9 cellular contexts compared by ENCODE assay signal in genomic region chr12:48197967-48198618, GRCh38. TPM values are rescaled to one million over a fixed set of nuclear protein-coding genes. Genes with fewer than 3 reads are reported as not detected.
DNase-seq lines count a peak whose midpoint lies in the region; ATAC-seq, FAIRE-seq and TF ChIP-seq lines count a peak whose summit lies in the region.
"Had no signal": no experiment of that assay in that cellular context is flagged by ENCODE, and none has a peak within 500 bp of the region (broad histone marks: within the 10 kb centered on the region; RNA-seq: fewer than 3 reads in every experiment).

No MANE protein-coding gene starts in this region.

- H3K9me3 ChIP-seq in liver (ENCODE audit: control insufficient read depth in 4 of 4, low read length in 3 of 4) (peaks cover 0 to 5% (median 0%) of the 10 kb centered on the region in 4 donors), HepG2 (ENCODE audit: low read length) (no peaks in the 10 kb centered on the region), duodenal mucosa (ENCODE audit: control insufficient read depth in 1 of 2, low read length in 2 of 2) (no peaks in the 10 kb centered on the region), lower lobe of right lung (no peaks in the 10 kb centered on the region)

- CTCF ChIA-PET in HepG2 (lab: Yijun Ruan, JAX; ENCODE audit: low intra/inter-chr PET ratio, low total read pairs), result no interaction called here

- WGBS in liver, result 2% methylated on average over 38 of the region's 38 CpGs
- WGBS in HepG2 (ENCODE audit: low lambda C conversion rate), result 44% methylated on average over 11 of the region's 38 CpGs

- H3K4me3 ChIP-seq in liver (ENCODE audit: low read depth in 1 of 3, low read length in 3 of 3) (peak overlapping the region; percentile 48 to 78 (median 68)), HepG2 (replicated peaks in 1 of 3; ENCODE audit: insufficient read depth in 1 of 3, low read depth in 2 of 3, low read length in 3 of 3) (no peak overlapping the region), duodenal mucosa (ENCODE audit: low read depth in 1 of 2, low read length in 2 of 2) (peak overlapping the region; percentile 92 to 98), lower lobe of right lung (peak overlapping the region; percentile 71)

- TF ChIP-seq POLR2A in HepG2 (IDR thresholded peaks at IDR 0.05; ENCODE audit: insufficient read depth in 1 of 2, low read depth in 2 of 2, low read length in 2 of 2), result no peak

- DNase-seq in HepG2 (ENCODE audit: low spot score), result no peak
- DNase-seq in NCI-H460 (ENCODE audit: extremely low read depth, low read depth), result peak; percentile 98
- DNase-seq in activated CD4-positive, alpha-beta T cell treated with anti-CD3 and anti-CD28 coated beads, Interleukin-2, amount 50 U/mL, for 48 hours, result peak; percentile 95 to 96
- peak; percentile 99 for DNase-seq in lower lobe of right lung
- peak; percentile 84 to 91 for DNase-seq in stimulated activated CD4-positive, alpha-beta T cell treated with anti-CD3 and anti-CD28 coated beads, Interleukin-4, amount 100 ng/mL, for 48 hours (ENCODE audit: low read depth in 2 of 2)

- no peak for FAIRE-seq in HepG2 (lab: Jason Lieb, UNC)

- H3K27ac ChIP-seq in liver (ENCODE audit: low read depth in 1 of 2, low read length in 2 of 2), result peak overlapping the region; percentile 87 to 93
- H3K27ac ChIP-seq in HepG2 (ENCODE audit: extremely low read length, insufficient read depth, low read length), result no peak overlapping the region
- H3K27ac ChIP-seq in duodenal mucosa (ENCODE audit: low read depth, low read length), result peak overlapping the region; percentile 94
- peak overlapping the region; percentile 100 for H3K27ac ChIP-seq in lower lobe of right lung
- H3K27ac ChIP-seq: C4-2B had no signal

- H3K79me2 ChIP-seq in HepG2 (ENCODE audit: insufficient read depth, low read length), result no peaks in the 10 kb centered on the region

- no peak overlapping the region for H2AFZ ChIP-seq in HepG2 (ENCODE audit: low read length)

- TF ChIP-seq EP300 in HepG2 (IDR thresholded peaks at IDR 0.05; ENCODE audit: low read depth in 2 of 2, low read length in 2 of 2), result no peak
- TF ChIP-seq EP300 in HepG2 (CRISPR knock-in tag; IDR thresholded peaks at IDR 0.05; ENCODE audit: borderline replicate concordance), result no peak

- ATAC-seq in HepG2 (no peak), HG03064 (IDR thresholded peaks at IDR 0.05; ENCODE audit: low read depth, unreplicated experiment) (peak; percentile 99), lower lobe of right lung (peak; percentile 96 to 97)

- no peaks in the 10 kb centered on the region for H3K36me3 ChIP-seq in liver (ENCODE audit: control insufficient read depth in 4 of 4, insufficient read depth in 3 of 4, low read depth in 1 of 4, low read length in 3 of 4)
- no peaks in the 10 kb centered on the region for H3K36me3 ChIP-seq in HepG2 (replicated peaks in 1 of 2; ENCODE audit: control insufficient read depth in 1 of 2, insufficient read depth in 2 of 2, low read length in 2 of 2)
- H3K36me3 ChIP-seq in duodenal mucosa (ENCODE audit: control insufficient read depth in 1 of 2, insufficient read depth in 2 of 2, low read length in 2 of 2), result no peaks in the 10 kb centered on the region
- H3K36me3 ChIP-seq in lower lobe of right lung, result no peaks in the 10 kb centered on the region

- peak in 1 of 2 donors; percentile 26 for TF ChIP-seq RAD21 in liver (IDR thresholded peaks at IDR 0.05)
- no peak for TF ChIP-seq RAD21 in HepG2 (CRISPR knock-in tag; IDR thresholded peaks at IDR 0.05)

- H3K27me3 ChIP-seq in liver (ENCODE audit: control insufficient read depth in 4 of 4, insufficient read depth in 4 of 4, low read length in 3 of 4), result no peaks in the 10 kb centered on the region
- H3K27me3 ChIP-seq in HepG2 (ENCODE audit: control insufficient read depth in 1 of 2, insufficient read depth in 2 of 2, low read length in 2 of 2), result no peaks in the 10 kb centered on the region; a peak in 1 of 5 replicates
- peaks cover 0 to 5% of the 10 kb centered on the region in 2 donors for H3K27me3 ChIP-seq in duodenal mucosa (ENCODE audit: control insufficient read depth in 1 of 2, insufficient read depth in 2 of 2, low read length in 2 of 2)
- H3K27me3 ChIP-seq in lower lobe of right lung (ENCODE audit: low read depth), result no peaks in the 10 kb centered on the region

- no peaks in the 10 kb centered on the region for H4K20me1 ChIP-seq in HepG2 (ENCODE audit: insufficient read depth, low read length)

- TF ChIP-seq CTCF in liver (IDR thresholded peaks at IDR 0.05; ENCODE audit: low read depth, low read length, missing input control) (peak; percentile 2), HepG2 (CRISPR knock-in tag; IDR thresholded peaks at IDR 0.05) (no peak), lower lobe of right lung (IDR thresholded peaks at IDR 0.05) (no peak)

- POLR2A ChIA-PET in HepG2 (lab: Yijun Ruan, JAX), result no interaction called here

- no TSS peak for BruUV-seq in HepG2 (replicated peaks; lab: Mats Ljungman, UMichigan)

- in situ Hi-C loops in HepG2 (cut with HindIII; ENCODE audit: extremely low pct_ligation_motif_present, low pct_unique_long_range_greater_than_20kb), result no loop called here

- H3K4me1 ChIP-seq in liver (ENCODE audit: control insufficient read depth in 4 of 4, insufficient read depth in 4 of 4, low read length in 3 of 4) (peaks cover 0 to 12% (median 3%) of the 10 kb centered on the region in 4 donors), HepG2 (ENCODE audit: insufficient read depth, low read length) (no peaks in the 10 kb centered on the region), duodenal mucosa (ENCODE audit: control insufficient read depth in 1 of 2, insufficient read depth in 2 of 2, low read length in 2 of 2) (peaks cover 3 to 17% of the 10 kb centered on the region in 2 donors), lower lobe of right lung (peaks cover 25% of the 10 kb centered on the region)

- intact Hi-C loops in HepG2 (cut with micrococcal nuclease; ENCODE audit: unreplicated experiment) (no loop called here), lower lobe of right lung (cut with DNase I) (no loop called here)

- H3K9ac ChIP-seq in liver (ENCODE audit: low read depth in 1 of 2, low read length in 2 of 2), result peak overlapping the region; percentile 66 to 77
- no peak overlapping the region for H3K9ac ChIP-seq in HepG2 (ENCODE audit: insufficient read depth, low read depth, low read length)
- peak overlapping the region; percentile 97 to 99 for H3K9ac ChIP-seq in duodenal mucosa (ENCODE audit: low read depth in 1 of 2, low read length in 2 of 2)

- no peak overlapping the region for H3K4me2 ChIP-seq in HepG2 (ENCODE audit: low read depth, low read length)

RNA-seq across cellular contexts. Expression of gene OR10AD1, which starts 5.0 kb away (rescaled TPM):
- not detected for total RNA-seq in liver
- not detected for polyA plus RNA-seq in liver
- total RNA-seq in HepG2 (2016; rRNA removed; fragmentation: Illumina TruSeq; extraction: Trizol), result not detected in 2 replicates
- total RNA-seq in HepG2 (2016; cell fraction: cytosol; rRNA removed; fragmentation: Illumina TruSeq; extraction: Trizol; ENCODE audit: low read depth), result not detected in 2 replicates
- not detected in 2 replicates for total RNA-seq in HepG2 (2016; cell fraction: insoluble cytoplasmic fraction; rRNA removed; fragmentation: Illumina TruSeq; extraction: Trizol)
- not detected in 2 replicates for total RNA-seq in HepG2 (2016; cell fraction: membrane; rRNA removed; fragmentation: Illumina TruSeq; extraction: Trizol)
- not detected in 2 replicates for total RNA-seq in HepG2 (2016; cell fraction: nucleus; rRNA removed; fragmentation: Illumina TruSeq; extraction: Trizol)
- polyA plus RNA-seq in HepG2 (2011; rRNA removed), result not detected in 2 replicates
- not detected in 2 replicates for polyA plus RNA-seq in HepG2 (2011; cell fraction: cytosol; rRNA removed)
- not detected in 2 replicates for polyA plus RNA-seq in HepG2 (2011; cell fraction: nucleus; rRNA removed)
- not detected in 2 replicates for polyA plus RNA-seq in HepG2 (2012)
- polyA plus RNA-seq in HepG2 (2016; cell fraction: cytosol; fragmentation: Illumina TruSeq; extraction: Trizol; ENCODE audit: low read depth), result not detected in 2 replicates
- polyA plus RNA-seq in HepG2 (2016; cell fraction: insoluble cytoplasmic fraction; fragmentation: Illumina TruSeq; extraction: Trizol; ENCODE audit: low read depth), result not detected in 2 replicates
- not detected in 2 replicates for polyA plus RNA-seq in HepG2 (2016; cell fraction: membrane; fragmentation: Illumina TruSeq; extraction: Trizol; ENCODE audit: low read depth)
- not detected in 2 replicates for polyA plus RNA-seq in HepG2 (2016; cell fraction: nucleus; fragmentation: Illumina TruSeq; extraction: Trizol; ENCODE audit: insufficient read depth, low read depth)
- polyA minus RNA-seq in HepG2 (2011; rRNA and poly(A)+ RNA removed; ENCODE audit: low replicate concordance), result not detected in 2 replicates
- not detected in 2 replicates for polyA minus RNA-seq in HepG2 (2011; cell fraction: cytosol; rRNA and poly(A)+ RNA removed)
- not detected in 2 replicates for polyA minus RNA-seq in HepG2 (2011; cell fraction: nucleus; rRNA and poly(A)+ RNA removed)
- not detected in 2 replicates for total RNA-seq in NCI-H460 (2014; rRNA removed; shearing (Covaris generic))
- not detected in 2 replicates for polyA plus RNA-seq in NCI-H460 (2014; cell fraction: nucleus; rRNA removed)
- not detected for total RNA-seq in lower lobe of right lung

RNA-seq across cellular contexts. Expression of gene CCDC184, which starts 14.6 kb away (rescaled TPM):
- under 1 TPM in 1 of 2 donors, not detected in 1; 0.08 TPM for total RNA-seq in liver
- polyA plus RNA-seq in liver, result under 1 TPM; 0.07 to 0.13 TPM
- not detected in 2 replicates for total RNA-seq in HepG2 (2016; rRNA removed; fragmentation: Illumina TruSeq; extraction: Trizol)
- not detected in 2 replicates for total RNA-seq in HepG2 (2016; cell fraction: cytosol; rRNA removed; fragmentation: Illumina TruSeq; extraction: Trizol; ENCODE audit: low read depth)
- total RNA-seq in HepG2 (2016; cell fraction: insoluble cytoplasmic fraction; rRNA removed; fragmentation: Illumina TruSeq; extraction: Trizol), result not detected in 2 replicates
- not detected in 2 replicates for total RNA-seq in HepG2 (2016; cell fraction: membrane; rRNA removed; fragmentation: Illumina TruSeq; extraction: Trizol)
- not detected in 2 replicates for total RNA-seq in HepG2 (2016; cell fraction: nucleus; rRNA removed; fragmentation: Illumina TruSeq; extraction: Trizol)
- polyA plus RNA-seq in HepG2 (2011; rRNA removed), result not detected in 2 replicates
- not detected in 2 replicates for polyA plus RNA-seq in HepG2 (2011; cell fraction: cytosol; rRNA removed)
- polyA plus RNA-seq in HepG2 (2011; cell fraction: nucleus; rRNA removed), result not detected in 2 replicates
- polyA plus RNA-seq in HepG2 (2012), result not detected in 2 replicates
- polyA plus RNA-seq in HepG2 (2016; cell fraction: cytosol; fragmentation: Illumina TruSeq; extraction: Trizol; ENCODE audit: low read depth), result not detected in 2 replicates
- not detected in 2 replicates for polyA plus RNA-seq in HepG2 (2016; cell fraction: insoluble cytoplasmic fraction; fragmentation: Illumina TruSeq; extraction: Trizol; ENCODE audit: low read depth)
- polyA plus RNA-seq in HepG2 (2016; cell fraction: membrane; fragmentation: Illumina TruSeq; extraction: Trizol; ENCODE audit: low read depth), result not detected in 2 replicates
- not detected in 2 replicates for polyA plus RNA-seq in HepG2 (2016; cell fraction: nucleus; fragmentation: Illumina TruSeq; extraction: Trizol; ENCODE audit: insufficient read depth, low read depth)
- polyA minus RNA-seq in HepG2 (2011; rRNA and poly(A)+ RNA removed; ENCODE audit: low replicate concordance), result not detected in 2 replicates
- polyA minus RNA-seq in HepG2 (2011; cell fraction: cytosol; rRNA and poly(A)+ RNA removed), result not detected in 2 replicates
- polyA minus RNA-seq in HepG2 (2011; cell fraction: nucleus; rRNA and poly(A)+ RNA removed), result not detected in 2 replicates
- 0.45 and 1.1 TPM in 2 replicates for total RNA-seq in NCI-H460 (2014; rRNA removed; shearing (Covaris generic))
- not detected in 2 replicates for polyA plus RNA-seq in NCI-H460 (2014; cell fraction: nucleus; rRNA removed)
- total RNA-seq in lower lobe of right lung, result 1.0 TPM

RNA-seq across cellular contexts. Expression of gene ASB8, which starts 40.8 kb away (rescaled TPM):
- total RNA-seq in liver (10 to 100 TPM; 17.0 to 17.7 TPM), HepG2 (2016; rRNA removed; fragmentation: Illumina TruSeq; extraction: Trizol) (15.5 and 17.5 TPM in 2 replicates), lower lobe of right lung (40.9 TPM)
- polyA plus RNA-seq in liver (10 to 100 TPM; 18.6 to 23.5 TPM), HepG2 (2011; rRNA removed) (14.0 and 14.9 TPM in 2 replicates)
- total RNA-seq in HepG2 (2016; cell fraction: cytosol; rRNA removed; fragmentation: Illumina TruSeq; extraction: Trizol; ENCODE audit: low read depth), result 3.7 and 4.4 TPM in 2 replicates
- total RNA-seq in HepG2 (2016; cell fraction: insoluble cytoplasmic fraction; rRNA removed; fragmentation: Illumina TruSeq; extraction: Trizol), result 14.4 and 19.5 TPM in 2 replicates
- total RNA-seq in HepG2 (2016; cell fraction: membrane; rRNA removed; fragmentation: Illumina TruSeq; extraction: Trizol), result 12.2 and 12.3 TPM in 2 replicates
- total RNA-seq in HepG2 (2016; cell fraction: nucleus; rRNA removed; fragmentation: Illumina TruSeq; extraction: Trizol), result 8.2 and 9.7 TPM in 2 replicates
- 11.7 and 13.2 TPM in 2 replicates for polyA plus RNA-seq in HepG2 (2011; cell fraction: cytosol; rRNA removed)
- polyA plus RNA-seq in HepG2 (2011; cell fraction: nucleus; rRNA removed), result 10.4 and 13.2 TPM in 2 replicates
- 11.7 and 15.8 TPM in 2 replicates for polyA plus RNA-seq in HepG2 (2012)
- polyA plus RNA-seq in HepG2 (2016; cell fraction: cytosol; fragmentation: Illumina TruSeq; extraction: Trizol; ENCODE audit: low read depth), result 2.4 and 2.6 TPM in 2 replicates
- polyA plus RNA-seq in HepG2 (2016; cell fraction: insoluble cytoplasmic fraction; fragmentation: Illumina TruSeq; extraction: Trizol; ENCODE audit: low read depth), result 17.1 and 20.4 TPM in 2 replicates
- 5.8 and 6.7 TPM in 2 replicates for polyA plus RNA-seq in HepG2 (2016; cell fraction: membrane; fragmentation: Illumina TruSeq; extraction: Trizol; ENCODE audit: low read depth)
- polyA plus RNA-seq in HepG2 (2016; cell fraction: nucleus; fragmentation: Illumina TruSeq; extraction: Trizol; ENCODE audit: insufficient read depth, low read depth), result 17.2 and 17.5 TPM in 2 replicates
- polyA minus RNA-seq in HepG2 (2011; rRNA and poly(A)+ RNA removed; ENCODE audit: low replicate concordance), result 16.9 and 50.8 TPM in 2 replicates
- polyA minus RNA-seq in HepG2 (2011; cell fraction: cytosol; rRNA and poly(A)+ RNA removed), result 13.0 and 14.5 TPM in 2 replicates
- polyA minus RNA-seq in HepG2 (2011; cell fraction: nucleus; rRNA and poly(A)+ RNA removed), result 17.1 and 25.0 TPM in 2 replicates
- 20.5 and 27.2 TPM in 2 replicates for total RNA-seq in NCI-H460 (2014; rRNA removed; shearing (Covaris generic))
- 7.6 and 16.2 TPM in 2 replicates for polyA plus RNA-seq in NCI-H460 (2014; cell fraction: nucleus; rRNA removed)

Comparison
In these comparisons a context has a peak if more than half of its experiments do, and no peak if none do; other contexts are left out.
1. H3K4me3 ChIP-seq: peak in liver (3 of 3), duodenal mucosa (2 of 2) and lower lobe of right lung (single experiment); none in HepG2 (0 of 3).